Comparison of ENCODE assay signal across 8 cellular contexts in genomic region chr4:121726642-121727268, GRCh38. TPM values are rescaled to one million over a fixed set of nuclear protein-coding genes. Genes with fewer than 3 reads are reported as not detected.
DNase-seq lines count a peak whose midpoint lies in the region; ATAC-seq and TF ChIP-seq lines count a peak whose summit lies in the region.

No MANE protein-coding gene starts in this region.

- H3K36me3 ChIP-seq in heart left ventricle = no peaks in the 10 kb centered on the region

- TF ChIP-seq CTCF in heart left ventricle (IDR thresholded peaks at IDR 0.05) = peak; percentile 60 to 79 (median 71)

- H3K27ac Mint-ChIP-seq in activated CD4-positive, alpha-beta memory T cell treated with anti-CD3 and anti-CD28 coated beads, Interleukin-2, amount 10 ng/mL, durations not matched to agents 7 days and 5 days = no peak overlapping the region

- peaks cover 0 to 3% (median 0%) of the 10 kb centered on the region in 12 donors for H3K4me1 ChIP-seq in heart left ventricle

- DNase-seq in COLO829 (ENCODE audit: low spot score) (peak; percentile 79), NCI-H146 (lab: John Stamatoyannopoulos, UW) (peak; percentile 46), heart left ventricle (no peak), skeletal muscle cell (ENCODE audit: low read depth) (peak; percentile 29), mesenteric fat pad (ENCODE audit: low spot score) (no peak)
- peak; percentile 19 for DNase-seq in activated CD4-positive, alpha-beta memory T cell treated with anti-CD3 and anti-CD28 coated beads, Interleukin-2, amount 10 ng/mL, durations not matched to agents 7 days and 5 days

- no peaks in the 10 kb centered on the region for H3K36me3 Mint-ChIP-seq in activated CD4-positive, alpha-beta memory T cell treated with anti-CD3 and anti-CD28 coated beads, Interleukin-2, amount 10 ng/mL, durations not matched to agents 7 days and 5 days (ENCODE audit: low read depth)

- H3K4me3 Mint-ChIP-seq in activated CD4-positive, alpha-beta memory T cell treated with anti-CD3 and anti-CD28 coated beads, Interleukin-2, amount 10 ng/mL, durations not matched to agents 7 days and 5 days = no peak overlapping the region

- no peaks in the 10 kb centered on the region for H3K9me3 ChIP-seq in heart left ventricle

- H3K27me3 ChIP-seq in heart left ventricle = no peaks in the 10 kb centered on the region

- POLR2A ChIA-PET in activated CD4-positive, alpha-beta memory T cell treated with anti-CD3 and anti-CD28 coated beads, Interleukin-2, amount 10 ng/mL, durations not matched to agents 7 days and 5 days (lab: Charles Lee) = interaction anchor here (2.8 kb wide), 1 partner anchor 30 kb away, joined by 17 read pairs; the partner anchor contains the start of gene ANXA5

- CTCF ChIA-PET in activated CD4-positive, alpha-beta memory T cell treated with anti-CD3 and anti-CD28 coated beads, Interleukin-2, amount 10 ng/mL, durations not matched to agents 7 days and 5 days (lab: Charles Lee) = interaction anchor here (1.1 to 1.6 kb wide), 2 partner anchors 30 to 264 kb away, joined by 3 to 7 read pairs; no protein-coding TSS in a partner anchor

- TF ChIP-seq POLR2A in heart left ventricle (IDR thresholded peaks at IDR 0.05) = no peak

- no peak overlapping the region for H3K4me3 ChIP-seq in heart left ventricle
- H3K4me3 ChIP-seq in skeletal muscle cell (ENCODE audit: low read depth, low read length) = no peak overlapping the region

- peaks cover 5% of the 10 kb centered on the region for H3K4me1 Mint-ChIP-seq in activated CD4-positive, alpha-beta memory T cell treated with anti-CD3 and anti-CD28 coated beads, Interleukin-2, amount 10 ng/mL, durations not matched to agents 7 days and 5 days

- 37 to 41% (median 40%) methylated on average over 3 of the region's 3 CpGs for WGBS in heart left ventricle, 4 donors

- H3K27me3 Mint-ChIP-seq in activated CD4-positive, alpha-beta memory T cell treated with anti-CD3 and anti-CD28 coated beads, Interleukin-2, amount 10 ng/mL, durations not matched to agents 7 days and 5 days = peaks cover 2% of the 10 kb centered on the region

- H3K9me3 Mint-ChIP-seq in activated CD4-positive, alpha-beta memory T cell treated with anti-CD3 and anti-CD28 coated beads, Interleukin-2, amount 10 ng/mL, durations not matched to agents 7 days and 5 days = no peaks in the 10 kb centered on the region

- intact Hi-C loops in heart left ventricle (cut with DNase I) = loop anchor here in 7 of 10 donors (2.0 to 10.0 kb wide), 9 partner anchors 28 to 532 kb away; partner anchors contain the start of gene ANXA5 (in 2 of the 7)

- ATAC-seq in GM18502 (IDR thresholded peaks at IDR 0.05; ENCODE audit: poor library complexity, unreplicated experiment) (peak; percentile 99), HG02798 (IDR thresholded peaks at IDR 0.05; ENCODE audit: poor library complexity, unreplicated experiment) (peak; percentile 98), heart left ventricle (peak in 3 of 4 donors; percentile 74 to 86 (median 75))

- no peak overlapping the region for H3K27ac ChIP-seq in heart left ventricle

RNA-seq across cellular contexts. Expression of gene ANXA5, which starts 30.0 kb away (rescaled TPM):
- 100 to 1,000 TPM; 234 to 235 TPM for total RNA-seq in activated CD4-positive, alpha-beta memory T cell treated with anti-CD3 and anti-CD28 coated beads, Interleukin-2, amount 10 ng/mL, durations not matched to agents 7 days and 5 days
- 100 to 1,000 TPM; 108 to 283 (median 168) TPM for total RNA-seq in heart left ventricle
- polyA plus RNA-seq in heart left ventricle = 100 to 1,000 TPM; 104 to 269 TPM
- 700 TPM for total RNA-seq in mesenteric fat pad

RNA-seq across cellular contexts. Expression of gene SMIM43, which starts 38.2 kb away (rescaled TPM):
- not detected for total RNA-seq in activated CD4-positive, alpha-beta memory T cell treated with anti-CD3 and anti-CD28 coated beads, Interleukin-2, amount 10 ng/mL, durations not matched to agents 7 days and 5 days
- total RNA-seq in heart left ventricle (1 to 10 TPM in 1 of 9 donors, under 1 TPM in 1, not detected in 7; 0.16 to 1.0 TPM), mesenteric fat pad (not detected)
- 1 to 10 TPM in 1 of 2 donors, under 1 TPM in 1; 0.08 to 1.7 TPM for polyA plus RNA-seq in heart left ventricle

Comparison
In these comparisons a context has a peak if more than half of its experiments do, and no peak if none do; other contexts are left out.
1. DNase-seq: peak in COLO829 (single experiment), NCI-H146 (single experiment), activated CD4-positive, alpha-beta memory T cell treated with anti-CD3 and anti-CD28 coated beads, Interleukin-2, amount 10 ng/mL, durations not matched to agents 7 days and 5 days (single experiment) and skeletal muscle cell (single experiment); none in heart left ventricle (0 of 5) and mesenteric fat pad (single experiment).
2. Peak in every context shown above with its lines, with median percentiles within 50 percentile points of each other: ATAC-seq.